1 cellular context compared by ENCODE assay signal in genomic region chr2:201257941-201258665, GRCh38.
TF ChIP-seq lines count a peak whose summit lies in the region.

No MANE protein-coding gene starts in this region.

TF ChIP-seq in HepG2, 621 proteins besides CTCF, POLR2A, EP300 and RAD21 (continued from another document and continues in another):
- no peak for TF ChIP-seq KIAA2018 (CRISPR knock-in tag; IDR thresholded peaks at IDR 0.05; ENCODE audit: borderline replicate concordance)
- no peak for TF ChIP-seq KAT2B (IDR thresholded peaks at IDR 0.05; ENCODE audit: borderline replicate concordance, low read depth, low read length)
- TF ChIP-seq FUBP1 (CRISPR knock-in tag; IDR thresholded peaks at IDR 0.05; ENCODE audit: borderline replicate concordance) = no peak
- TF ChIP-seq MED8 (CRISPR knock-in tag; IDR thresholded peaks at IDR 0.05; ENCODE audit: insufficient replicate concordance) = no peak
- peak; percentile 56; the same call in 1 of the 2 replicates for TF ChIP-seq THAP9 (CRISPR knock-in tag; IDR thresholded peaks at IDR 0.05; ENCODE audit: borderline replicate concordance)
- peak; percentile 80; the same call in 1 of the 2 replicates for TF ChIP-seq ZNF747 (CRISPR knock-in tag; IDR thresholded peaks at IDR 0.05; ENCODE audit: borderline replicate concordance)
- peak; percentile 63 for TF ChIP-seq DRAP1 (CRISPR knock-in tag; IDR thresholded peaks at IDR 0.05)
- TF ChIP-seq CC2D1A (CRISPR knock-in tag; IDR thresholded peaks at IDR 0.05) = 0 out of 2 replicates have a peak, but pooled peaks have one; percentile 33
- TF ChIP-seq ZBTB7A (CRISPR knock-in tag; IDR thresholded peaks at IDR 0.05) = no peak
- TF ChIP-seq NKX3-1 (CRISPR knock-in tag; IDR thresholded peaks at IDR 0.05) = no peak
- no peak for TF ChIP-seq SIX4 (CRISPR knock-in tag; IDR thresholded peaks at IDR 0.05)
- no peak for TF ChIP-seq HNF4G (IDR thresholded peaks at IDR 0.05; ENCODE audit: borderline replicate concordance, low read depth, low read length)
- no peak for TF ChIP-seq HNF4G (CRISPR knock-in tag; IDR thresholded peaks at IDR 0.05; ENCODE audit: borderline replicate concordance, low read depth)
- 0 out of 2 replicates have a peak, but pooled peaks have one; percentile 17 for TF ChIP-seq FOXO1 (CRISPR knock-in tag; IDR thresholded peaks at IDR 0.05)
- TF ChIP-seq JUND (CRISPR knock-in tag; IDR thresholded peaks at IDR 0.05) = peak; percentile 53; the same call in 1 of the 2 replicates
- no peak for TF ChIP-seq SNRNP70 (IDR thresholded peaks at IDR 0.05; ENCODE audit: low read depth, low read length)
- TF ChIP-seq MAX (IDR thresholded peaks at IDR 0.05) = peak; percentile 98
- TF ChIP-seq KAT7 (CRISPR knock-in tag; IDR thresholded peaks at IDR 0.05; ENCODE audit: borderline replicate concordance) = peak; percentile 30; the same call in 1 of the 2 replicates
- TF ChIP-seq ZNF83 (CRISPR knock-in tag; IDR thresholded peaks at IDR 0.05; ENCODE audit: borderline replicate concordance) = no peak
- no peak for TF ChIP-seq GFI1 (CRISPR knock-in tag; IDR thresholded peaks at IDR 0.05; ENCODE audit: borderline replicate concordance)
- TF ChIP-seq ZGPAT (CRISPR knock-in tag; IDR thresholded peaks at IDR 0.05) = peak; percentile 25; the same call in 1 of the 2 replicates
- no peak for TF ChIP-seq USF2 (IDR thresholded peaks at IDR 0.05; ENCODE audit: low read depth, low read length)
- no peak for TF ChIP-seq USF2 (CRISPR knock-in tag; IDR thresholded peaks at IDR 0.05; ENCODE audit: borderline replicate concordance)
- TF ChIP-seq PAF1 (CRISPR knock-in tag; IDR thresholded peaks at IDR 0.05) = no peak; the same call in 1 of the 2 replicates
- no peak for TF ChIP-seq ZNF589 (CRISPR knock-in tag; conservative IDR thresholded peaks at IDR 0.05)
- 0 out of 2 replicates have a peak, but pooled peaks have one; percentile 52 for TF ChIP-seq HOMEZ (CRISPR knock-in tag; IDR thresholded peaks at IDR 0.05; ENCODE audit: low read depth)
- TF ChIP-seq ZNF496 (CRISPR knock-in tag; IDR thresholded peaks at IDR 0.05; ENCODE audit: insufficient replicate concordance) = no peak
- no peak for TF ChIP-seq ESRRA (CRISPR knock-in tag; IDR thresholded peaks at IDR 0.05; ENCODE audit: low read depth)
- TF ChIP-seq CHD4 (IDR thresholded peaks at IDR 0.05; ENCODE audit: borderline replicate concordance, low read length) = no peak
- TF ChIP-seq NFIB (CRISPR knock-in tag; IDR thresholded peaks at IDR 0.05; ENCODE audit: borderline replicate concordance) = no peak
- TF ChIP-seq CEBPZ (IDR thresholded peaks at IDR 0.05; ENCODE audit: low read length) = no peak
- TF ChIP-seq KDM4B (CRISPR knock-in tag; IDR thresholded peaks at IDR 0.05) = no peak
